8 cellular contexts compared by ENCODE assay signal in genomic region chr4:84503495-84504437, GRCh38. TPM values are rescaled to one million over a fixed set of nuclear protein-coding genes. Genes with fewer than 3 reads are reported as not detected.
DNase-seq lines count a peak whose midpoint lies in the region; ATAC-seq and FAIRE-seq lines count a peak whose summit lies in the region.

No MANE protein-coding gene starts in this region.

- H3K9me3 Mint-ChIP-seq in activated T-helper 17 cell treated with anti-CD3 and anti-CD28 coated beads, Interleukin-2, amount 50 U/mL, for 72 hours, result no peaks in the 10 kb centered on the region
- H3K9me3 Mint-ChIP-seq in stimulated activated effector memory CD8-positive, alpha-beta T cell treated with anti-CD3 and anti-CD28 coated beads, Interleukin-12 subunit alpha, Interleukin-12 subunit beta, amount 100 ng/mL, for 72 hours, result no peaks in the 10 kb centered on the region

- peak; percentile 86 for FAIRE-seq in GM19239 (lab: Jason Lieb, UNC)

- ATAC-seq in HG03175 (IDR thresholded peaks at IDR 0.05; ENCODE audit: unreplicated experiment) (peak; percentile 78), left ventricle myocardium superior (peak; percentile 69)
- peak; percentile 56 for ATAC-seq in activated T-helper 17 cell treated with anti-CD3 and anti-CD28 coated beads, Interleukin-2, amount 50 U/mL, for 72 hours (replicated peaks)
- peak; percentile 60 for ATAC-seq in stimulated activated effector memory CD8-positive, alpha-beta T cell treated with anti-CD3 and anti-CD28 coated beads, Interleukin-12 subunit alpha, Interleukin-12 subunit beta, amount 100 ng/mL, for 72 hours

- intact Hi-C loops in left ventricle myocardium superior (cut with micrococcal nuclease), result loop anchor here (10.0 kb wide), 1 partner anchor 859 kb away; no protein-coding TSS in a partner anchor

- H3K36me3 Mint-ChIP-seq in activated T-helper 17 cell treated with anti-CD3 and anti-CD28 coated beads, Interleukin-2, amount 50 U/mL, for 72 hours (ENCODE audit: low read depth), result peaks cover 12% of the 10 kb centered on the region
- H3K36me3 Mint-ChIP-seq in stimulated activated effector memory CD8-positive, alpha-beta T cell treated with anti-CD3 and anti-CD28 coated beads, Interleukin-12 subunit alpha, Interleukin-12 subunit beta, amount 100 ng/mL, for 72 hours, result peaks cover 5% of the 10 kb centered on the region

- no peak overlapping the region for H3K4me3 Mint-ChIP-seq in activated T-helper 17 cell treated with anti-CD3 and anti-CD28 coated beads, Interleukin-2, amount 50 U/mL, for 72 hours
- no peak overlapping the region for H3K4me3 Mint-ChIP-seq in stimulated activated effector memory CD8-positive, alpha-beta T cell treated with anti-CD3 and anti-CD28 coated beads, Interleukin-12 subunit alpha, Interleukin-12 subunit beta, amount 100 ng/mL, for 72 hours

- no peak overlapping the region for H3K27ac Mint-ChIP-seq in activated T-helper 17 cell treated with anti-CD3 and anti-CD28 coated beads, Interleukin-2, amount 50 U/mL, for 72 hours
- no peak overlapping the region for H3K27ac Mint-ChIP-seq in stimulated activated effector memory CD8-positive, alpha-beta T cell treated with anti-CD3 and anti-CD28 coated beads, Interleukin-12 subunit alpha, Interleukin-12 subunit beta, amount 100 ng/mL, for 72 hours

- no peaks in the 10 kb centered on the region for H3K4me1 Mint-ChIP-seq in activated T-helper 17 cell treated with anti-CD3 and anti-CD28 coated beads, Interleukin-2, amount 50 U/mL, for 72 hours
- peaks cover 13% of the 10 kb centered on the region for H3K4me1 Mint-ChIP-seq in stimulated activated effector memory CD8-positive, alpha-beta T cell treated with anti-CD3 and anti-CD28 coated beads, Interleukin-12 subunit alpha, Interleukin-12 subunit beta, amount 100 ng/mL, for 72 hours

- H3K27me3 Mint-ChIP-seq in activated T-helper 17 cell treated with anti-CD3 and anti-CD28 coated beads, Interleukin-2, amount 50 U/mL, for 72 hours, result peaks cover 77% of the 10 kb centered on the region

- DNase-seq in DMS 273 treated with DMSO at 0.1 percent for 48 hours (lab: John Stamatoyannopoulos, UW) (peak; percentile 32), GM19239 (ENCODE audit: insufficient read length, low spot score) (peak; percentile 45), NCI-H2227 treated with DMSO at 0.1 percent for 48 hours (lab: John Stamatoyannopoulos, UW) (peak; percentile 23), left ventricle myocardium superior (no peak), NCI-H524 treated with DMSO at 0.1 percent for 48 hours (lab: John Stamatoyannopoulos, UW) (no peak)
- no peak for DNase-seq in stimulated activated effector memory CD8-positive, alpha-beta T cell treated with anti-CD3 and anti-CD28 coated beads, Interleukin-12 subunit alpha, Interleukin-12 subunit beta, amount 100 ng/mL, for 72 hours (ENCODE audit: low spot score in 2 of 2)

RNA-seq across cellular contexts. Expression of gene NKX6-1, which starts 4.7 kb away (rescaled TPM):
- total RNA-seq in activated T-helper 17 cell treated with anti-CD3 and anti-CD28 coated beads, Interleukin-2, amount 50 U/mL, for 72 hours, result not detected
- total RNA-seq in left ventricle myocardium superior, result not detected

Comparison
In these comparisons a context has a peak if more than half of its experiments do, and no peak if none do; other contexts are left out.
1. DNase-seq: peak in DMS 273 treated with DMSO at 0.1 percent for 48 hours (single experiment), GM19239 (single experiment) and NCI-H2227 treated with DMSO at 0.1 percent for 48 hours (single experiment); none in left ventricle myocardium superior (single experiment), stimulated activated effector memory CD8-positive, alpha-beta T cell treated with anti-CD3 and anti-CD28 coated beads, Interleukin-12 subunit alpha, Interleukin-12 subunit beta, amount 100 ng/mL, for 72 hours (0 of 2) and NCI-H524 treated with DMSO at 0.1 percent for 48 hours (single experiment).
2. Peak in every context shown above with its lines, with median percentiles within 50 percentile points of each other: ATAC-seq.